In the genomic region with DNA sequence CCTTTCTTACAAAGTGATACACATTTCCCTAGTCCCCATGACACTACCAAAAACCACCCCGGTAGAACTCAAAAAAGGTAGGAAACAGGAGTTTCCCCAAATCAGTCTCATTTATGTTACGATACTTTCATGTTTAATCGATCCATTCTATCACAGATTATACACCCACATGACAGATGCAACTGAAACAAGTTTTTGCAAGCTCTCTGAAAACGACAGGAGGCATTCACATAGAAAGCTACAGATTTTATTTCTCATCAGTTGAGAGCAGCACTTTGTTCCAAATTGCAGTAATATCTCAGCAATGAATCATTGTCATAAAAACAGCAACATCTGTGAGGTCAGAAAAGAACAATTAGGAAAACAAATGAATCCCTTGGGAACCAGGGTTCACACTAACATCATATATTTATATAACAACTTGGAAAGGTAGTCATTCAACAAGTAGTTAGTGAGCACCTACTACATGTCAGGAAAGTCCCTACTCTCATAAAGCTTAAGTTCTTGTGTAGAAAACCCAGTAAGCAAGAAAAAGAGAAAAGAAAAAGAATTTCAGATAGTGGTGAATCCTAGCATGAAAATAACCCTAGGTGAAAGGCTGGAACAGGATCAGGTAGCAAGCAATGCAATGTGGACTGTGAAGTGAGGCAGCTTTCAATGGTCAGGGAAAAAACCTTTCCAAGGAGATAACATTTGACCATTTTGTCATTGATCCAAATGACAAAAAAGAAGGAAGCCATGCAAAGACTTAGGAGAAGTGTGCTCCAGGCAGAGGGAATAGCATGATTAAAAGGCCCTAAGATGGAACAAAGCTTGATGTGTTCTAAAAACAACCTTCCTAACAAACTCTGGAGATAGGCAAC, we compare ENCODE assay signal across 12 cellular contexts. TPM values are rescaled to one million over a fixed set of nuclear protein-coding genes. Genes with fewer than 3 reads are reported as not detected.
DNase-seq lines count a peak whose midpoint lies in the region; ATAC-seq and TF ChIP-seq lines count a peak whose summit lies in the region.
"Had no signal": no experiment of that assay in that cellular context is flagged by ENCODE, and none has a peak within 500 bp of the region (broad histone marks: within the 10 kb centered on the region; RNA-seq: fewer than 3 reads in every experiment).

No MANE protein-coding gene starts in this region.

- DNase-seq in EH (ENCODE audit: low read depth), result peak; percentile 95
- DNase-seq in RKO (ENCODE audit: low spot score), result peak; percentile 17
- DNase-seq in fibroblast of pulmonary artery (ENCODE audit: low read depth), result peak; percentile 96
- DNase-seq in sciatic nerve (ENCODE audit: low spot score), result no peak
- no peak for DNase-seq in GM13977 (ENCODE audit: low spot score)
- DNase-seq: activated naive CD8-positive, alpha-beta T cell treated with anti-CD3 and anti-CD28 coated beads for 36 hours; DND-41; NCI-H1436 treated with DMSO at 0.1 percent for 48 hours; T-helper 9 cell had no signal

- intact Hi-C loops in sciatic nerve (cut with DNase I), result no loop called here

- H3K4me3 ChIP-seq in fibroblast of pulmonary artery (replicated peaks; ENCODE audit: low read depth, low read length), result no peak overlapping the region

- in situ Hi-C loops in GM13977 (cut with MboI; ENCODE audit: low pct_unique_long_range_greater_than_20kb, low sequenced_read_pairs, unreplicated experiment), result no loop called here

- ATAC-seq in sciatic nerve, result peak; percentile 17
- ATAC-seq in GM19324 (IDR thresholded peaks at IDR 0.05; ENCODE audit: low FRiP score, unreplicated experiment), result no peak
- ATAC-seq in HG03135 (IDR thresholded peaks at IDR 0.05; ENCODE audit: unreplicated experiment), result no peak
- ATAC-seq in GM21786 (IDR thresholded peaks at IDR 0.05; ENCODE audit: unreplicated experiment), result no peak

- TF ChIP-seq CTCF in fibroblast of pulmonary artery (IDR thresholded peaks at IDR 0.05; ENCODE audit: low read length, missing control alignments), result no peak
- TF ChIP-seq CTCF in GM13977 (IDR thresholded peaks at IDR 0.05; ENCODE audit: extremely low read depth, insufficient read depth, missing control alignments), result no peak

RNA-seq across cellular contexts. Expression of gene PLD1, which starts 8.3 kb away (rescaled TPM):
- 36.8 TPM for total RNA-seq in sciatic nerve

RNA-seq across cellular contexts. Expression of gene TMEM212, which starts 41.2 kb away (rescaled TPM):
- not detected for total RNA-seq in sciatic nerve
- total RNA-seq: activated naive CD8-positive, alpha-beta T cell treated with anti-CD3 and anti-CD28 coated beads for 36 hours had no signal

Comparison
In these comparisons a context has a peak if more than half of its experiments do, and no peak if none do; other contexts are left out.
1. DNase-seq: peak in EH (single experiment), RKO (single experiment) and fibroblast of pulmonary artery (single experiment); none in sciatic nerve (single experiment) and GM13977 (single experiment).